ENCODE assay signal across 14 cellular contexts in genomic region chr4:119068529-119068962, GRCh38.
DNase-seq lines count a peak whose midpoint lies in the region; ATAC-seq and TF ChIP-seq lines count a peak whose summit lies in the region.
"Had no signal": no experiment of that assay in that cellular context is flagged by ENCODE, and none has a peak within 500 bp of the region (broad histone marks: within the 10 kb centered on the region; RNA-seq: fewer than 3 reads in every experiment).

No MANE protein-coding gene starts in this region.

- ATAC-seq in HG03196 (IDR thresholded peaks at IDR 0.05; ENCODE audit: unreplicated experiment), result no peak
- ATAC-seq: activated CD8-positive, alpha-beta T cell treated with anti-CD3 and anti-CD28 coated beads, Interleukin-2, amount 10 ng/mL, durations not matched to agents 7 days and 5 days; natural killer cell treated with Interleukin-12 subunit alpha and Interleukin-12 subunit beta and Interleukin-15 and Interleukin-18, amount 100 ng/mL, for 72 hours had no signal

- H3K4me3 Mint-ChIP-seq in osteocyte (ENCODE audit: unreplicated experiment), result peak overlapping the region; percentile 8
- H3K4me3 Mint-ChIP-seq: activated CD8-positive, alpha-beta T cell treated with anti-CD3 and anti-CD28 coated beads, Interleukin-2, amount 10 ng/mL, durations not matched to agents 7 days and 5 days; natural killer cell treated with Interleukin-12 subunit alpha and Interleukin-12 subunit beta and Interleukin-15 and Interleukin-18, amount 100 ng/mL, for 72 hours; T-helper 1 cell treated with Interleukin-12 subunit alpha and Interleukin-12 subunit beta and Interleukin-4 antibody, amounts not matched to agents 30 μg/mL and 1 μg/mL, for 36 hours had no signal

- no peaks in the 10 kb centered on the region for H3K27me3 Mint-ChIP-seq in osteocyte (ENCODE audit: unreplicated experiment)

- H3K9me3 Mint-ChIP-seq in osteocyte (ENCODE audit: unreplicated experiment), result peaks cover 15% of the 10 kb centered on the region
- H3K9me3 Mint-ChIP-seq: T-helper 1 cell treated with Interleukin-12 subunit alpha and Interleukin-12 subunit beta and Interleukin-4 antibody, amounts not matched to agents 30 μg/mL and 1 μg/mL, for 36 hours had no signal

- DNase-seq in EH (ENCODE audit: low read depth) (peak; percentile 84), NCI-H226 (peak; percentile 26), epithelial cell of esophagus (ENCODE audit: low read depth) (peak; percentile 94), osteocyte (ENCODE audit: extremely low spot score, unreplicated experiment) (no peak), midbrain (lab: John Stamatoyannopoulos, UW) (no peak), SHP77 (lab: John Stamatoyannopoulos, UW) (no peak), NCI-H345 treated with DMSO at 0.1 percent for 48 hours (lab: John Stamatoyannopoulos, UW; ENCODE audit: unreplicated experiment) (no peak)
- DNase-seq: activated CD8-positive, alpha-beta T cell treated with anti-CD3 and anti-CD28 coated beads, Interleukin-2, amount 10 ng/mL, durations not matched to agents 7 days and 5 days; BE2C; GF-D8; MM.1S had no signal

- TF ChIP-seq CTCF in epithelial cell of esophagus (IDR thresholded peaks at IDR 0.05; ENCODE audit: insufficient read depth, low read depth, low read length, missing control alignments) (no peak), osteocyte (IDR thresholded peaks at IDR 0.05) (no peak)

- peak overlapping the region; percentile 33 for H3K27ac Mint-ChIP-seq in osteocyte (ENCODE audit: unreplicated experiment)
- H3K27ac Mint-ChIP-seq: activated CD8-positive, alpha-beta T cell treated with anti-CD3 and anti-CD28 coated beads, Interleukin-2, amount 10 ng/mL, durations not matched to agents 7 days and 5 days; natural killer cell treated with Interleukin-12 subunit alpha and Interleukin-12 subunit beta and Interleukin-15 and Interleukin-18, amount 100 ng/mL, for 72 hours; T-helper 1 cell treated with Interleukin-12 subunit alpha and Interleukin-12 subunit beta and Interleukin-4 antibody, amounts not matched to agents 30 μg/mL and 1 μg/mL, for 36 hours had no signal

- H3K4me3 ChIP-seq in epithelial cell of esophagus (ENCODE audit: low read length), result no peak overlapping the region

- H3K36me3 Mint-ChIP-seq in osteocyte (ENCODE audit: unreplicated experiment), result peaks cover 2% of the 10 kb centered on the region

- H3K4me1 Mint-ChIP-seq in osteocyte (ENCODE audit: unreplicated experiment), result peaks cover 16% of the 10 kb centered on the region

Comparison
In these comparisons a context has a peak if more than half of its experiments do, and no peak if none do; other contexts are left out.
1. DNase-seq: peak in EH (single experiment), NCI-H226 (single experiment) and epithelial cell of esophagus (single experiment); none in osteocyte (single experiment), midbrain (single experiment), SHP77 (0 of 2) and NCI-H345 treated with DMSO at 0.1 percent for 48 hours (single experiment).